In genomic region chr18:46084431-46084830, GRCh38 we compare ENCODE assay signal across 20 cellular contexts.
"Had no signal": no experiment of that assay in that cellular context is flagged by ENCODE, and none has a peak within 500 bp of the region (broad histone marks: within the 10 kb centered on the region; RNA-seq: fewer than 3 reads in every experiment).

No MANE protein-coding gene starts in this region.

- H3K27ac Mint-ChIP-seq: activated CD4-positive, alpha-beta T cell treated with anti-CD3 and anti-CD28 coated beads, Interleukin-2, amount 10 ng/mL, durations not matched to agents 24 days and 14 days; activated naive CD4-positive, alpha-beta T cell treated with anti-CD3 and anti-CD28 coated beads for 36 hours; activated naive CD8-positive, alpha-beta T cell treated with anti-CD3 and anti-CD28 coated beads, Interleukin-2, amount 10 ng/mL, durations not matched to agents 7 days and 5 days; activated T-helper 1 cell treated with anti-CD3 and anti-CD28 coated beads, Interleukin-12 subunit alpha, Interleukin-12 subunit beta, Interleukin-2, Interleukin-4 antibody, amounts not matched to agents 30 ng/mL and 10 ng/mL and 1 ng/mL, durations not matched to agents 14 hours and 24 hours and 36 hours had no signal

- H3K27me3 Mint-ChIP-seq: activated CD4-positive, alpha-beta memory T cell treated with anti-CD3 and anti-CD28 coated beads for 36 hours; activated CD4-positive, alpha-beta T cell treated with anti-CD3 and anti-CD28 coated beads, Interleukin-2, amount 10 ng/mL, durations not matched to agents 24 days and 14 days; activated naive CD8-positive, alpha-beta T cell treated with anti-CD3 and anti-CD28 coated beads, Interleukin-2, amount 10 ng/mL, durations not matched to agents 7 days and 5 days had no signal

- H3K9me3 Mint-ChIP-seq: activated CD4-positive, alpha-beta memory T cell treated with anti-CD3 and anti-CD28 coated beads for 36 hours; activated CD4-positive, alpha-beta T cell treated with anti-CD3 and anti-CD28 coated beads, Interleukin-2, amount 10 ng/mL, durations not matched to agents 24 days and 14 days; activated naive CD4-positive, alpha-beta T cell treated with anti-CD3 and anti-CD28 coated beads for 36 hours; activated naive CD8-positive, alpha-beta T cell treated with anti-CD3 and anti-CD28 coated beads, Interleukin-2, amount 10 ng/mL, durations not matched to agents 7 days and 5 days; natural killer cell had no signal

- H3K27ac ChIP-seq: brain microvascular endothelial cell, right lobe of liver, tibial nerve had no signal

- DNase-seq: activated CD4-positive, alpha-beta memory T cell treated with anti-CD3 and anti-CD28 coated beads for 36 hours; activated CD4-positive, alpha-beta T cell treated with anti-CD3 and anti-CD28 coated beads, Interleukin-2, amount 10 ng/mL, durations not matched to agents 24 days and 14 days; activated CD4-positive, CD25-positive, alpha-beta regulatory T cell treated with anti-CD3 and anti-CD28 coated beads, Interleukin-2, amount 50 U/mL, for 72 hours; activated effector memory CD4-positive, alpha-beta T cell treated with anti-CD3 and anti-CD28 coated beads, Interleukin-2, amount 50 U/mL, for 16 hours; activated naive CD4-positive, alpha-beta T cell treated with anti-CD3 and anti-CD28 coated beads for 36 hours; activated naive CD8-positive, alpha-beta T cell treated with anti-CD3 and anti-CD28 coated beads, Interleukin-2, amount 10 ng/mL, durations not matched to agents 7 days and 5 days; amniotic stem cell; brain microvascular endothelial cell; caudate nucleus; cortex of kidney; foreskin fibroblast; natural killer cell; posterior cingulate gyrus; right lobe of liver; stimulated activated CD4-positive, alpha-beta T cell treated with anti-CD3 and anti-CD28 coated beads, Interleukin-2, amount 100 ng/mL, for 48 hours; stimulated activated naive CD4-positive, alpha-beta T cell treated with Interleukin-2 at 50 U/mL for 16 hours; T-helper 2 cell had no signal

- H3K27me3 ChIP-seq: brain microvascular endothelial cell, right lobe of liver, tibial nerve had no signal

- H3K9me3 ChIP-seq: right lobe of liver, tibial nerve had no signal

- ATAC-seq: esophagus mucosa, natural killer cell, right lobe of liver had no signal

- H3K4me1 ChIP-seq: right lobe of liver, tibial nerve had no signal

- H3K4me3 ChIP-seq: right lobe of liver, tibial nerve had no signal

- H3K4me3 Mint-ChIP-seq: activated CD4-positive, alpha-beta memory T cell treated with anti-CD3 and anti-CD28 coated beads for 36 hours; activated CD4-positive, alpha-beta T cell treated with anti-CD3 and anti-CD28 coated beads, Interleukin-2, amount 10 ng/mL, durations not matched to agents 24 days and 14 days; activated naive CD4-positive, alpha-beta T cell treated with anti-CD3 and anti-CD28 coated beads for 36 hours; activated naive CD8-positive, alpha-beta T cell treated with anti-CD3 and anti-CD28 coated beads, Interleukin-2, amount 10 ng/mL, durations not matched to agents 7 days and 5 days; activated T-helper 1 cell treated with anti-CD3 and anti-CD28 coated beads, Interleukin-12 subunit alpha, Interleukin-12 subunit beta, Interleukin-2, Interleukin-4 antibody, amounts not matched to agents 30 ng/mL and 10 ng/mL and 1 ng/mL, durations not matched to agents 14 hours and 24 hours and 36 hours; natural killer cell had no signal
